40 cellular contexts compared by ENCODE assay signal in genomic region chr19:53272044-53272443, GRCh38. TPM values are rescaled to one million over a fixed set of nuclear protein-coding genes. Genes with fewer than 3 reads are reported as not detected.
"Had no signal": no experiment of that assay in that cellular context is flagged by ENCODE, and none has a peak within 500 bp of the region (broad histone marks: within the 10 kb centered on the region; RNA-seq: fewer than 3 reads in every experiment).

No MANE protein-coding gene starts in this region.

- H3K4me3 ChIP-seq: esophagus squamous epithelium, gastroesophageal sphincter, heart right ventricle had no signal

- FAIRE-seq: astrocyte, colon, endothelial cell of umbilical vein had no signal

- H3K4me1 ChIP-seq: esophagus squamous epithelium, gastroesophageal sphincter, heart right ventricle had no signal

- DNase-seq: activated B cell treated with CpG ODN at 0.5 μM for 24 hours; activated CD4-positive, alpha-beta T cell treated with anti-CD3 and anti-CD28 coated beads for 48 hours; activated CD4-positive, alpha-beta T cell treated with anti-CD3 and anti-CD28 coated beads, Interleukin-2, amount 50 U/mL, for 1 hour; activated CD4-positive, alpha-beta T cell treated with anti-CD3 and anti-CD28 coated beads, Interleukin-2, amount 50 U/mL, for 48 hours; activated CD8-positive, alpha-beta memory T cell treated with anti-CD3 and anti-CD28 coated beads for 24 hours; activated CD8-positive, alpha-beta T cell treated with anti-CD3 and anti-CD28 coated beads for 36 hours; activated effector memory CD4-positive, alpha-beta T cell treated with Interleukin-2 at 50 U/mL for 16 hours; activated gamma-delta T cell treated with Interleukin-2 at 50 U/mL for 16 hours; activated naive CD4-positive, alpha-beta T cell treated with anti-CD3 and anti-CD28 coated beads, Interleukin-2, amount 50 U/mL, for 16 hours; activated naive CD4-positive, alpha-beta T cell treated with Interleukin-2 at 50 U/mL for 16 hours; activated T-cell treated with anti-CD3 and anti-CD28 coated beads, Interleukin-2, amount 50 U/mL, for 4 hours; amniotic stem cell; anterior cingulate cortex; brain microvascular endothelial cell; caudate nucleus; cortex of kidney; dermis blood vessel endothelial cell; effector CD4-positive, alpha-beta T cell; effector memory CD8-positive, alpha-beta T cell; esophagus squamous epithelium; foreskin melanocyte; heart right ventricle; T-helper 17 cell; T1000; WERI-Rb-1 had no signal

- H3K27ac Mint-ChIP-seq: activated B cell treated with CpG ODN at 0.5 μM for 24 hours; activated CD8-positive, alpha-beta T cell treated with anti-CD3 and anti-CD28 coated beads for 36 hours; activated naive CD8-positive, alpha-beta T cell; activated T-helper 17 cell treated with anti-CD3 and anti-CD28 coated beads, Interleukin-2, amount 50 U/mL, for 72 hours; effector memory CD8-positive, alpha-beta T cell; T-helper 17 cell; T-helper 2 cell treated with Interferon-gamma antibody and Interleukin-4, amounts not matched to agents 5 μg/mL and 100 μg/mL, for 36 hours had no signal

- H3K27ac ChIP-seq: brain microvascular endothelial cell, epithelial cell of prostate, esophagus squamous epithelium, gastroesophageal sphincter, heart right ventricle, WERI-Rb-1 had no signal

- H3K4me1 Mint-ChIP-seq: activated B cell treated with CpG ODN at 0.5 μM for 24 hours; activated T-helper 17 cell treated with anti-CD3 and anti-CD28 coated beads, Interleukin-2, amount 50 U/mL, for 72 hours; T-helper 17 cell had no signal

- H3K4me3 Mint-ChIP-seq: activated B cell treated with CpG ODN at 0.5 μM for 24 hours; activated CD8-positive, alpha-beta T cell treated with anti-CD3 and anti-CD28 coated beads for 36 hours; activated naive CD8-positive, alpha-beta T cell; activated T-cell treated with anti-CD3 and anti-CD28 coated beads, Interleukin-2, amount 50 U/mL, for 4 hours; activated T-helper 17 cell treated with anti-CD3 and anti-CD28 coated beads, Interleukin-2, amount 50 U/mL, for 72 hours; effector memory CD8-positive, alpha-beta T cell; T-helper 17 cell; T-helper 2 cell treated with Interferon-gamma antibody and Interleukin-4, amounts not matched to agents 5 μg/mL and 100 μg/mL, for 36 hours had no signal

- H3K27me3 ChIP-seq: brain microvascular endothelial cell had no signal

- ATAC-seq: activated CD4-positive, CD25-positive, alpha-beta regulatory T cell treated with anti-CD3 and anti-CD28 coated beads, Interleukin-2, amount 50 U/mL, for 24 hours; activated CD8-positive, alpha-beta T cell treated with anti-CD3 and anti-CD28 coated beads for 36 hours; activated T-cell treated with anti-CD3 and anti-CD28 coated beads, Interleukin-2, amount 50 U/mL, for 4 hours; activated T-helper 17 cell treated with anti-CD3 and anti-CD28 coated beads, Interleukin-2, amount 50 U/mL, for 72 hours; effector memory CD8-positive, alpha-beta T cell; gastroesophageal sphincter; heart right ventricle; T-helper 17 cell had no signal

- H3K36me3 ChIP-seq: brain microvascular endothelial cell, esophagus squamous epithelium, gastroesophageal sphincter, heart right ventricle, WERI-Rb-1 had no signal

- H3K9me3 ChIP-seq: esophagus squamous epithelium, gastroesophageal sphincter had no signal

- H3K27me3 Mint-ChIP-seq: T-helper 17 cell had no signal

RNA-seq across cellular contexts. Expression of gene VN1R4, which starts 4.5 kb away (rescaled TPM):
- total RNA-seq: activated B cell treated with CpG ODN at 0.5 μM for 24 hours; activated CD8-positive, alpha-beta T cell treated with anti-CD3 and anti-CD28 coated beads for 36 hours; activated T-cell treated with anti-CD3 and anti-CD28 coated beads, Interleukin-2, amount 50 U/mL, for 4 hours; activated T-helper 17 cell treated with anti-CD3 and anti-CD28 coated beads, Interleukin-2, amount 50 U/mL, for 72 hours; astrocyte; chondrocyte; dermis blood vessel endothelial cell; endothelial cell of umbilical vein; esophagus squamous epithelium; fibroblast of lung; fibroblast of villous mesenchyme; gastroesophageal sphincter; glomerular endothelial cell; heart right ventricle; T-helper 17 cell had no signal
- polyA plus RNA-seq: adipose tissue, endothelial cell of umbilical vein, esophagus, fibroblast of lung, heart right ventricle had no signal

RNA-seq across cellular contexts. Expression of gene VN1R2, which starts 14.0 kb away (rescaled TPM):
- total RNA-seq: activated B cell treated with CpG ODN at 0.5 μM for 24 hours; activated CD8-positive, alpha-beta T cell treated with anti-CD3 and anti-CD28 coated beads for 36 hours; activated T-cell treated with anti-CD3 and anti-CD28 coated beads, Interleukin-2, amount 50 U/mL, for 4 hours; activated T-helper 17 cell treated with anti-CD3 and anti-CD28 coated beads, Interleukin-2, amount 50 U/mL, for 72 hours; astrocyte; chondrocyte; dermis blood vessel endothelial cell; endothelial cell of umbilical vein; esophagus squamous epithelium; gastroesophageal sphincter; glomerular endothelial cell; heart right ventricle; T-helper 17 cell had no signal
- polyA plus RNA-seq: adipose tissue, endothelial cell of umbilical vein, esophagus, fibroblast of lung, heart right ventricle had no signal
